Comparison of ENCODE assay signal across 22 cellular contexts in the genomic region with DNA sequence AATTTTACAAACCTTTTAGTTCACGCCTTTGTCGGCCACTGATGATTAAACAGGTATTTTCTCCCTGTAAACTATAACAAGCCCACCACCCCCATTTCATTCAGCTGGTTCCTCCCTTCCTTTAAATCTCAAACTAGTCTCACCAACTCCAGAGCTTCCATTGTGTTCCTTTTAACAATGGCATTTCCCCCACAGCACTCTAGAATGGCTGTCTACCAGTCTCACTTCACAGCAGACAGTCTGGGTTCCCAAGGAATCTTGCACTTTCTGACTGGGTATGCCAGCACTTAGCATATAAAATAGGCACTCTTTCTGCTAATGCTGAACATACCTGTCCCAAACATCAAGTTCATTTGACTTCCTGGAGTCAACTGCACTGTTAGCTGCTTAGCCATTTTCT.
A peak's percentile ranks its signal among the peaks of the same experiment; 100 is the strongest.
DNase-seq lines count a peak whose midpoint lies in the region; ATAC-seq, FAIRE-seq and TF ChIP-seq lines count a peak whose summit lies in the region.
"Had no signal": no experiment of that assay in that cellular context is flagged by ENCODE, and none has a peak within 500 bp of the region (broad histone marks: within the 10 kb centered on the region; RNA-seq: fewer than 3 reads in every experiment).

No MANE protein-coding gene starts in this region.

- H3K9ac ChIP-seq in endothelial cell of umbilical vein (replicated peaks; ENCODE audit: extremely low read depth, insufficient read depth, low read length): no peak overlapping the region
- H3K9ac ChIP-seq in H9 (ENCODE audit: extremely low read depth, insufficient read length, low read length): no peak overlapping the region
- H3K9ac ChIP-seq: BLaER1 had no signal

- H4K20me1 ChIP-seq in endothelial cell of umbilical vein (replicated peaks; ENCODE audit: control insufficient read depth, extremely low read depth, insufficient read depth, low read length) (no peaks in the 10 kb centered on the region), H9 (ENCODE audit: control insufficient read depth, insufficient read depth, insufficient read length) (no peaks in the 10 kb centered on the region)
- H4K20me1 ChIP-seq: BLaER1 had no signal

- H3K27ac ChIP-seq in endothelial cell of umbilical vein (ENCODE audit: insufficient read depth, low read depth, low read length): peak overlapping the region; percentile 21
- H3K27ac ChIP-seq in H9 (ENCODE audit: insufficient read length, low read depth, low read length): no peak overlapping the region
- H3K27ac ChIP-seq: BLaER1 had no signal

- no peak for FAIRE-seq in endothelial cell of umbilical vein (lab: Jason Lieb, UNC)
- FAIRE-seq: A204.1, D721Med, GM12892, GM18507, H54, HepG2 had no signal

- DNase-seq in T-helper 17 cell: no peak
- DNase-seq in endothelial cell of umbilical vein (ENCODE audit: low read depth, low spot score): peak; percentile 32
- DNase-seq in naive B cell: no peak
- no peak for DNase-seq in activated naive CD4-positive, alpha-beta T cell treated with anti-CD3 and anti-CD28 coated beads for 36 hours
- no peak for DNase-seq in H9
- no peak for DNase-seq in cardiac septum (ENCODE audit: low spot score)
- DNase-seq: AML-193, Caco-2, GDM1, KBM-7 had no signal

- no CpG with 5 or more reads among the region's 2 CpGs for WGBS in H9 (ENCODE audit: extremely low coverage, insufficient read length, low lambda C conversion rate)

- no peak overlapping the region for H3K4me3 ChIP-seq in endothelial cell of umbilical vein (replicated peaks in 1 of 3; ENCODE audit: insufficient read depth in 1 of 3, low read depth in 1 of 3, low read length in 3 of 3)
- H3K4me3 ChIP-seq: BLaER1, GM23338 had no signal

- H2BK120ac ChIP-seq in H9 (ENCODE audit: low read depth, low read length, poor library complexity, severe bottlenecking): no peak overlapping the region

- H2BK20ac ChIP-seq in H9 (ENCODE audit: low read depth, low read length, poor library complexity, severe bottlenecking): no peak overlapping the region

- no peaks in the 10 kb centered on the region for H3K9me3 ChIP-seq in T-helper 17 cell (ENCODE audit: control insufficient read depth, low read length, poor library complexity, severe bottlenecking)
- no peaks in the 10 kb centered on the region for H3K9me3 ChIP-seq in endothelial cell of umbilical vein (replicated peaks; ENCODE audit: control insufficient read depth, insufficient read depth, low read length)
- H3K9me3 ChIP-seq in H9 (ENCODE audit: control insufficient read depth, low read depth, low read length): no peaks in the 10 kb centered on the region
- H3K9me3 ChIP-seq: BLaER1, Caco-2 had no signal

- no peaks in the 10 kb centered on the region for H3K79me1 ChIP-seq in H9 (ENCODE audit: insufficient read depth, low read depth, low read length, poor library complexity, severe bottlenecking)

- dilution Hi-C loops in endothelial cell of umbilical vein (cut with MboI; ENCODE audit: extremely low pct_ligation_motif_present, low sequenced_read_pairs): no loop called here

- no peak overlapping the region for H3K56ac ChIP-seq in H9 (ENCODE audit: insufficient read length, low read depth, low read length)

- H3K27me3 ChIP-seq in endothelial cell of umbilical vein (ENCODE audit: control insufficient read depth in 2 of 2, insufficient read depth in 2 of 2, low read length in 2 of 2) (no peaks in the 10 kb centered on the region), H9 (ENCODE audit: insufficient read depth, low read length) (no peaks in the 10 kb centered on the region)
- H3K27me3 ChIP-seq: BLaER1 had no signal

- H3K27me3 Mint-ChIP-seq in T-helper 17 cell (no peaks in the 10 kb centered on the region), naive B cell (no peaks in the 10 kb centered on the region), H9 (ENCODE audit: low read depth) (no peaks in the 10 kb centered on the region)
- H3K27me3 Mint-ChIP-seq in activated naive CD4-positive, alpha-beta T cell treated with anti-CD3 and anti-CD28 coated beads for 36 hours (ENCODE audit: low read depth): no peaks in the 10 kb centered on the region
- H3K27me3 Mint-ChIP-seq: IgD-negative memory B cell had no signal

- CTCF ChIA-PET in endothelial cell of umbilical vein (lab: Charles Lee): interaction anchor here (0.9 kb wide), 1 partner anchor 65 kb away, joined by 4 read pairs; no protein-coding TSS in a partner anchor
- CTCF ChIA-PET in activated naive CD4-positive, alpha-beta T cell treated with anti-CD3 and anti-CD28 coated beads for 36 hours (lab: Charles Lee): no interaction called here

- no peak for TF ChIP-seq POLR2A in endothelial cell of umbilical vein (IDR thresholded peaks at IDR 0.05; ENCODE audit: low read depth, low read length)

- no peak overlapping the region for H3T11ph ChIP-seq in H9 (ENCODE audit: low read length)

- H4K5ac ChIP-seq in H9 (ENCODE audit: insufficient read length, low read depth, low read length): no peak overlapping the region

- H3K4me3 Mint-ChIP-seq in T-helper 17 cell (no peak overlapping the region), naive B cell (no peak overlapping the region), H9 (no peak overlapping the region)
- no peak overlapping the region for H3K4me3 Mint-ChIP-seq in activated naive CD4-positive, alpha-beta T cell treated with anti-CD3 and anti-CD28 coated beads for 36 hours
- H3K4me3 Mint-ChIP-seq: CD14-positive monocyte, GM23338, IgD-negative memory B cell had no signal

- H4K91ac ChIP-seq in H9 (ENCODE audit: insufficient read length, low read depth, low read length): no peak overlapping the region

- H3K27ac Mint-ChIP-seq in T-helper 17 cell (peak overlapping the region; percentile 63), naive B cell (peak overlapping the region in 4 of 6 donors; percentile 3 to 50 (median 30)), H9 (no peak overlapping the region)
- no peak overlapping the region for H3K27ac Mint-ChIP-seq in activated naive CD4-positive, alpha-beta T cell treated with anti-CD3 and anti-CD28 coated beads for 36 hours
- H3K27ac Mint-ChIP-seq: GM23338, IgD-negative memory B cell had no signal

- H3K4me1 Mint-ChIP-seq in T-helper 17 cell: peaks cover 15% of the 10 kb centered on the region
- no peaks in the 10 kb centered on the region for H3K4me1 Mint-ChIP-seq in naive B cell
- H3K4me1 Mint-ChIP-seq in activated naive CD4-positive, alpha-beta T cell treated with anti-CD3 and anti-CD28 coated beads for 36 hours (ENCODE audit: low read depth): no peaks in the 10 kb centered on the region
- peaks cover 5 to 6% of the 10 kb centered on the region in 2 experiments; a peak in 3 of 4 replicates for H3K4me1 Mint-ChIP-seq in H9
- H3K4me1 Mint-ChIP-seq: CD14-positive monocyte, IgD-negative memory B cell had no signal

- H3K4me2 ChIP-seq in endothelial cell of umbilical vein (ENCODE audit: insufficient read depth, low read length) (no peak overlapping the region), H9 (ENCODE audit: insufficient read depth, insufficient read length, low read length) (no peak overlapping the region)
- H3K4me2 ChIP-seq: BLaER1, GM23338 had no signal

- peaks cover 21 to 30% of the 10 kb centered on the region in 2 experiments for H3K36me3 ChIP-seq in endothelial cell of umbilical vein (ENCODE audit: control insufficient read depth in 2 of 2, extremely low read depth in 1 of 2, insufficient read depth in 2 of 2, low read length in 2 of 2)

- no peak overlapping the region for H3K4ac ChIP-seq in H9 (ENCODE audit: low read depth, low read length)

- H4K8ac ChIP-seq in H9 (replicated peaks; ENCODE audit: insufficient read length, low read depth, low read length): no peak overlapping the region

- no peaks in the 10 kb centered on the region for H3K9me1 ChIP-seq in endothelial cell of umbilical vein (replicated peaks; ENCODE audit: control insufficient read depth, extremely low read depth, insufficient read depth, low read length)

- intact Hi-C loops in endothelial cell of umbilical vein (cut with micrococcal nuclease): loop anchor here (5.0 kb wide), 2 partner anchors 64 to 101 kb away; no protein-coding TSS in a partner anchor
- intact Hi-C loops in activated naive CD4-positive, alpha-beta T cell treated with anti-CD3 and anti-CD28 coated beads for 36 hours (cut with micrococcal nuclease): loop anchor here (5.0 kb wide), 1 partner anchor 121 kb away; no protein-coding TSS in a partner anchor
- intact Hi-C loops in cardiac septum (cut with DNase I): no loop called here

- no peak overlapping the region for H2BK12ac ChIP-seq in H9 (ENCODE audit: insufficient read length, low read depth, low read length)

- H3K4me1 ChIP-seq in endothelial cell of umbilical vein (ENCODE audit: control insufficient read depth, extremely low read depth, insufficient read depth, low read length): peaks cover 4% of the 10 kb centered on the region
- no peaks in the 10 kb centered on the region for H3K4me1 ChIP-seq in H9 (ENCODE audit: insufficient read depth, low read length)
- H3K4me1 ChIP-seq: BLaER1, Caco-2 had no signal

- no TSS peak for BruUV-seq in endothelial cell of umbilical vein (replicated peaks; lab: Mats Ljungman, UMichigan)

- H3K9me3 Mint-ChIP-seq in naive B cell: no peaks in the 10 kb centered on the region
- no peaks in the 10 kb centered on the region for H3K9me3 Mint-ChIP-seq in activated naive CD4-positive, alpha-beta T cell treated with anti-CD3 and anti-CD28 coated beads for 36 hours
- H3K9me3 Mint-ChIP-seq in H9: no peaks in the 10 kb centered on the region
- H3K9me3 Mint-ChIP-seq: CD14-positive monocyte, GM23338, IgD-negative memory B cell had no signal

- H3K23me2 ChIP-seq in H9 (ENCODE audit: insufficient read length, low read depth, low read length, poor library complexity, severe bottlenecking): no peaks in the 10 kb centered on the region

- peaks cover 36% of the 10 kb centered on the region for H3K36me3 Mint-ChIP-seq in T-helper 17 cell (ENCODE audit: low read depth)
- peaks cover 67 to 81% of the 10 kb centered on the region in 2 donors for H3K36me3 Mint-ChIP-seq in naive B cell
- H3K36me3 Mint-ChIP-seq in activated naive CD4-positive, alpha-beta T cell treated with anti-CD3 and anti-CD28 coated beads for 36 hours (ENCODE audit: low read depth): peaks cover 68% of the 10 kb centered on the region
- H3K36me3 Mint-ChIP-seq in H9 (ENCODE audit: insufficient read depth in 1 of 3, low read depth in 3 of 3): peaks cover 20 to 66% (median 41%) of the 10 kb centered on the region in 3 experiments

- no peak overlapping the region for H3K18ac ChIP-seq in H9 (ENCODE audit: insufficient read length, low read depth, low read length)

- ATAC-seq in T-helper 17 cell (no peak), naive B cell (ENCODE audit: low read depth in 2 of 2) (no peak), HG02852 (IDR thresholded peaks at IDR 0.05; ENCODE audit: unreplicated experiment) (no peak)
- ATAC-seq: GM23338, HCT116, HepG2 had no signal

- H3K79me2 ChIP-seq in endothelial cell of umbilical vein (ENCODE audit: control insufficient read depth, insufficient read depth, low read length) (no peaks in the 10 kb centered on the region), H9 (ENCODE audit: insufficient read depth, low read length) (no peaks in the 10 kb centered on the region)

- TF ChIP-seq CTCF in endothelial cell of umbilical vein (IDR thresholded peaks at IDR 0.05; ENCODE audit: extremely low read depth in 1 of 2, insufficient read depth in 1 of 2, low read depth in 1 of 2, low read length in 2 of 2) (no peak), H9 (conservative IDR thresholded peaks at IDR 0.05) (no peak)

- no peak overlapping the region for H3K14ac ChIP-seq in H9 (ENCODE audit: insufficient read depth, low read length)

- no peak overlapping the region for H3K23ac ChIP-seq in H9 (ENCODE audit: insufficient read length, low read depth, low read length)

- no peak overlapping the region for H2AK5ac ChIP-seq in H9 (ENCODE audit: insufficient read length, low read length)

- no peak overlapping the region for H2AFZ ChIP-seq in endothelial cell of umbilical vein (ENCODE audit: low read depth, low read length)
- no peak overlapping the region for H2AFZ ChIP-seq in H9 (ENCODE audit: low read length)
- H2AFZ ChIP-seq: GM23338 had no signal

- H2BK15ac ChIP-seq in H9 (ENCODE audit: low read depth, low read length): no peak overlapping the region

- POLR2A ChIA-PET in endothelial cell of umbilical vein (lab: Charles Lee): no interaction called here

- H2BK5ac ChIP-seq in H9 (ENCODE audit: insufficient read length, low read length): no peak overlapping the region

Comparison
In these comparisons a context has a peak if more than half of its experiments do, and no peak if none do; other contexts are left out.
1. H3K27ac Mint-ChIP-seq: peak in T-helper 17 cell (single experiment) and naive B cell (4 of 6); none in activated naive CD4-positive, alpha-beta T cell treated with anti-CD3 and anti-CD28 coated beads for 36 hours (single experiment) and H9 (0 of 3).